In genomic region chr7:142408794-142409193, GRCh38 we compare ENCODE assay signal across 19 cellular contexts.
"Had no signal": no experiment of that assay in that cellular context is flagged by ENCODE, and none has a peak within 500 bp of the region (broad histone marks: within the 10 kb centered on the region; RNA-seq: fewer than 3 reads in every experiment).

No MANE protein-coding gene starts in this region.

- H3K27me3 ChIP-seq: body of pancreas, tibial nerve had no signal

- DNase-seq: activated CD4-positive, alpha-beta T cell treated with anti-CD3 and anti-CD28 coated beads, Interleukin-2, amount 10 ng/mL, durations not matched to agents 7 days and 5 days; activated CD8-positive, alpha-beta T cell treated with anti-CD3 and anti-CD28 coated beads, Interleukin-2, amount 10 ng/mL, durations not matched to agents 7 days and 5 days; activated naive CD4-positive, alpha-beta T cell treated with Interleukin-2 at 50 U/mL for 16 hours; activated naive CD8-positive, alpha-beta T cell treated with anti-CD3 and anti-CD28 coated beads, Interleukin-2, amount 10 ng/mL, durations not matched to agents 7 days and 5 days; activated T-cell treated with anti-CD3 and anti-CD28 coated beads, Interleukin-2, amount 50 U/mL, for 24 hours; body of pancreas; caudate nucleus; dorsolateral prefrontal cortex; foreskin melanocyte; glutamatergic neuron; nephron progenitor cell; nucleus accumbens; posterior cingulate gyrus; retina; T-helper 1 cell; T1000 had no signal

- H3K9me3 ChIP-seq: body of pancreas, tibial nerve had no signal

- H3K27ac ChIP-seq: body of pancreas, dorsolateral prefrontal cortex, epithelial cell of prostate, skin epidermis, tibial nerve had no signal

- H3K4me1 ChIP-seq: body of pancreas had no signal

- ATAC-seq: activated CD8-positive, alpha-beta T cell treated with anti-CD3 and anti-CD28 coated beads, Interleukin-2, amount 10 ng/mL, durations not matched to agents 7 days and 5 days; body of pancreas had no signal

- H3K36me3 ChIP-seq: tibial nerve had no signal

- H3K4me3 ChIP-seq: body of pancreas, skin epidermis had no signal
